21 cellular contexts compared by ENCODE assay signal in the genomic region with DNA sequence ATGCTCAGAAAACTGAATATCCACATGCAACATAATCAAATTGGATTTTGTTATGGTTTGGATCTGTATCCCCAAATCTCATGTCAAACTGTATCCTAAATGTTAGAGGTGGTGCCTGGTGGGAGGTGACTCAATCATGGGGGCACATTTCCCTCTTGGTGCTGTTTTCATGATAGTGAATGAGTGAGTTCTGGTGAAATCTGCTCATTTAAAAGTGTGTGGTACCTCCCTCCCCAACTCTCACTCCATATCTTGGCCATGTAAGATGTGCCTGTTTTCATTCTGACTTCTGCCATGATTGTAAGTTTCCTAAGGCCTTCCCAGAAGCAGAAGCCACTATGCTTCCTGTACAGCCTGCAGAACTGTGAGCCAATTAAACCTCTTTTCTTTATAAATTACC.
DNase-seq lines count a peak whose midpoint lies in the region; ATAC-seq lines count a peak whose summit lies in the region.
"Had no signal": no experiment of that assay in that cellular context is flagged by ENCODE, and none has a peak within 500 bp of the region (broad histone marks: within the 10 kb centered on the region; RNA-seq: fewer than 3 reads in every experiment).

No MANE protein-coding gene starts in this region.

- H3K27me3 Mint-ChIP-seq in activated CD4-positive, alpha-beta T cell treated with anti-CD3 and anti-CD28 coated beads for 36 hours: no peaks in the 10 kb centered on the region
- no peaks in the 10 kb centered on the region for H3K27me3 Mint-ChIP-seq in stimulated activated memory B cell treated with anti-CD40 and anti-IgM and Interleukin-4, amounts not matched to agents 10 μg/mL and 1 μg/mL and 100 μg/mL, for 72 hours

- intact Hi-C loops in activated CD4-positive, alpha-beta T cell treated with anti-CD3 and anti-CD28 coated beads for 36 hours (cut with DNase I, micrococcal nuclease): loop anchor here (5.0 kb wide), 1 partner anchor 259 kb away; no protein-coding TSS in a partner anchor

- DNase-seq in activated CD4-positive, alpha-beta T cell treated with anti-CD3 and anti-CD28 coated beads for 36 hours: peak; percentile 57
- no peak for DNase-seq in activated CD4-positive, alpha-beta T cell treated with anti-CD3 and anti-CD28 coated beads, Interleukin-2, amount 50 U/mL, for 4 hours
- peak; percentile 64 for DNase-seq in stimulated activated CD4-positive, alpha-beta T cell treated with anti-CD3 and anti-CD28 coated beads, Interleukin-1b, Interleukin-23, amount 100 ng/mL, for 48 hours
- no peak for DNase-seq in stimulated activated CD4-positive, alpha-beta T cell treated with anti-CD3 and anti-CD28 coated beads, Interleukin-4, amount 100 ng/mL, for 1 hour
- no peak for DNase-seq in activated naive CD4-positive, alpha-beta T cell treated with anti-CD3 and anti-CD28 coated beads, Interleukin-2, amount 50 U/mL, for 72 hours (ENCODE audit: low spot score in 2 of 2)
- DNase-seq in NCI-H82 (lab: John Stamatoyannopoulos, UW): no peak
- DNase-seq in GM03348 (ENCODE audit: low spot score): no peak
- DNase-seq: activated gamma-delta T cell, DMS53, endodermal cell, esophagus squamous epithelium, islet precursor cell, Kasumi-1, left ventricle myocardium superior, NCI-H187, NCI-H526, pancreas, T-helper 2 cell had no signal

- H3K36me3 Mint-ChIP-seq in activated CD4-positive, alpha-beta T cell treated with anti-CD3 and anti-CD28 coated beads for 36 hours (ENCODE audit: low read depth): peaks cover 48% of the 10 kb centered on the region
- H3K36me3 Mint-ChIP-seq in activated naive CD4-positive, alpha-beta T cell treated with anti-CD3 and anti-CD28 coated beads, Interleukin-2, amount 50 U/mL, for 72 hours: peaks cover 27 to 48% of the 10 kb centered on the region in 2 donors
- peaks cover 46% of the 10 kb centered on the region for H3K36me3 Mint-ChIP-seq in stimulated activated memory B cell treated with anti-CD40 and anti-IgM and Interleukin-4, amounts not matched to agents 10 μg/mL and 1 μg/mL and 100 μg/mL, for 72 hours

- POLR2A ChIA-PET in activated CD4-positive, alpha-beta T cell treated with anti-CD3 and anti-CD28 coated beads for 36 hours (lab: Charles Lee): interaction anchor here (1.0 kb wide), 1 partner anchor 36 kb away, joined by 3 read pairs; no protein-coding TSS in a partner anchor

- ATAC-seq in activated CD4-positive, alpha-beta T cell treated with anti-CD3 and anti-CD28 coated beads for 36 hours: peak; percentile 63
- ATAC-seq in activated naive CD4-positive, alpha-beta T cell treated with anti-CD3 and anti-CD28 coated beads, Interleukin-2, amount 50 U/mL, for 72 hours: peak; percentile 50 to 60
- no peak for ATAC-seq in stimulated activated memory B cell treated with anti-CD40 and anti-IgM and Interleukin-4, amounts not matched to agents 10 μg/mL and 1 μg/mL and 100 μg/mL, for 72 hours
- ATAC-seq: left ventricle myocardium superior, pancreas had no signal

- peaks cover 76% of the 10 kb centered on the region for H3K4me1 Mint-ChIP-seq in activated CD4-positive, alpha-beta T cell treated with anti-CD3 and anti-CD28 coated beads for 36 hours
- peaks cover 35% of the 10 kb centered on the region for H3K4me1 Mint-ChIP-seq in stimulated activated memory B cell treated with anti-CD40 and anti-IgM and Interleukin-4, amounts not matched to agents 10 μg/mL and 1 μg/mL and 100 μg/mL, for 72 hours
- H3K4me1 Mint-ChIP-seq: endodermal cell, mesothelial cell of epicardium, nephron had no signal

- H3K27ac Mint-ChIP-seq in activated CD4-positive, alpha-beta T cell treated with anti-CD3 and anti-CD28 coated beads for 36 hours: peak overlapping the region; percentile 99
- peak overlapping the region; percentile 98 for H3K27ac Mint-ChIP-seq in activated naive CD4-positive, alpha-beta T cell treated with anti-CD3 and anti-CD28 coated beads, Interleukin-2, amount 50 U/mL, for 72 hours
- H3K27ac Mint-ChIP-seq in stimulated activated memory B cell treated with anti-CD40 and anti-IgM and Interleukin-4, amounts not matched to agents 10 μg/mL and 1 μg/mL and 100 μg/mL, for 72 hours: peak overlapping the region; percentile 12
- H3K27ac Mint-ChIP-seq: endodermal cell, mesothelial cell of epicardium, nephron had no signal

- CTCF ChIA-PET in activated CD4-positive, alpha-beta T cell treated with anti-CD3 and anti-CD28 coated beads for 36 hours (lab: Charles Lee): interaction anchor here (0.8 to 1.8 kb wide), 3 partner anchors 8 to 66 kb away, joined by 4 to 7 read pairs (median 5); no protein-coding TSS in a partner anchor

- peak overlapping the region; percentile 23 for H3K4me3 Mint-ChIP-seq in activated CD4-positive, alpha-beta T cell treated with anti-CD3 and anti-CD28 coated beads for 36 hours
- no peak overlapping the region for H3K4me3 Mint-ChIP-seq in stimulated activated memory B cell treated with anti-CD40 and anti-IgM and Interleukin-4, amounts not matched to agents 10 μg/mL and 1 μg/mL and 100 μg/mL, for 72 hours
- H3K4me3 Mint-ChIP-seq: endodermal cell, mesothelial cell of epicardium, nephron had no signal

- peaks cover 18% of the 10 kb centered on the region for H3K9me3 Mint-ChIP-seq in activated CD4-positive, alpha-beta T cell treated with anti-CD3 and anti-CD28 coated beads for 36 hours (ENCODE audit: low read depth)
- peaks cover 11 to 15% of the 10 kb centered on the region in 2 donors for H3K9me3 Mint-ChIP-seq in activated naive CD4-positive, alpha-beta T cell treated with anti-CD3 and anti-CD28 coated beads, Interleukin-2, amount 50 U/mL, for 72 hours
- H3K9me3 Mint-ChIP-seq in stimulated activated memory B cell treated with anti-CD40 and anti-IgM and Interleukin-4, amounts not matched to agents 10 μg/mL and 1 μg/mL and 100 μg/mL, for 72 hours: peaks cover 6% of the 10 kb centered on the region

Comparison
In these comparisons a context has a peak if more than half of its experiments do, and no peak if none do; other contexts are left out.
1. DNase-seq: peak in activated CD4-positive, alpha-beta T cell treated with anti-CD3 and anti-CD28 coated beads for 36 hours (single experiment) and stimulated activated CD4-positive, alpha-beta T cell treated with anti-CD3 and anti-CD28 coated beads, Interleukin-1b, Interleukin-23, amount 100 ng/mL, for 48 hours (single experiment); none in activated CD4-positive, alpha-beta T cell treated with anti-CD3 and anti-CD28 coated beads, Interleukin-2, amount 50 U/mL, for 4 hours (0 of 2), stimulated activated CD4-positive, alpha-beta T cell treated with anti-CD3 and anti-CD28 coated beads, Interleukin-4, amount 100 ng/mL, for 1 hour (single experiment), activated naive CD4-positive, alpha-beta T cell treated with anti-CD3 and anti-CD28 coated beads, Interleukin-2, amount 50 U/mL, for 72 hours (0 of 2), NCI-H82 (single experiment) and GM03348 (single experiment).
2. H3K27ac Mint-ChIP-seq: peak in every context shown above with its lines; median percentile 99 in activated CD4-positive, alpha-beta T cell treated with anti-CD3 and anti-CD28 coated beads for 36 hours; 98 in activated naive CD4-positive, alpha-beta T cell treated with anti-CD3 and anti-CD28 coated beads, Interleukin-2, amount 50 U/mL, for 72 hours; 12 in stimulated activated memory B cell treated with anti-CD40 and anti-IgM and Interleukin-4, amounts not matched to agents 10 μg/mL and 1 μg/mL and 100 μg/mL, for 72 hours.